Comparison of ENCODE assay signal across 29 cellular contexts in genomic region chr13:34223984-34224383, GRCh38.
DNase-seq lines count a peak whose midpoint lies in the region; ATAC-seq, FAIRE-seq and TF ChIP-seq lines count a peak whose summit lies in the region.
"Had no signal": no experiment of that assay in that cellular context is flagged by ENCODE, and none has a peak within 500 bp of the region (broad histone marks: within the 10 kb centered on the region; RNA-seq: fewer than 3 reads in every experiment).

No MANE protein-coding gene starts in this region.

- DNase-seq in DMS53 treated with DMSO at 0.1 percent for 48 hours (lab: John Stamatoyannopoulos, UW; ENCODE audit: unreplicated experiment) (peak; percentile 69), HT1080 (ENCODE audit: low read depth) (peak; percentile 45), SJSA1 (ENCODE audit: low read depth in 1 of 2, low spot score in 2 of 2) (peak in 1 of 2 experiments; percentile 29), ovary (no peak)
- no peak for DNase-seq in activated effector memory CD4-positive, alpha-beta T cell treated with Interleukin-2 at 50 U/mL for 16 hours
- DNase-seq: C1 segment of cervical spinal cord; CD4-positive, alpha-beta memory T cell; COR-L47; DMS79; EL; GF-D8; Kasumi-1; MG63; NCI-H1105 treated with DMSO at 0.1 percent for 48 hours; NCI-H146; NCI-H1930; NCI-H2107; NCI-H446; NCI-H524 treated with DMSO at 0.1 percent for 48 hours; NCI-H774; PC-9; Right ventricle myocardium superior; RPMI8226 had no signal

- no peak for TF ChIP-seq EP300 in ovary (IDR thresholded peaks at IDR 0.05)

- no peak for TF ChIP-seq CTCF in ovary (IDR thresholded peaks at IDR 0.05)

- FAIRE-seq in islet of Langerhans (lab: Jason Lieb, UNC): peak; percentile 9
- FAIRE-seq: GM12891, H54, K562 had no signal

- H3K4me3 ChIP-seq in SJSA1 (no peak overlapping the region), ovary (no peak overlapping the region)
- H3K4me3 ChIP-seq: K562, MG63, PC-9 had no signal

- 63 to 80% (median 71%) methylated on average over 2 of the region's 2 CpGs for WGBS in ovary, 3 donors

- TF ChIP-seq POLR2A in ovary (IDR thresholded peaks at IDR 0.05): no peak

- H3K9me3 ChIP-seq in SJSA1 (replicated peaks): no peaks in the 10 kb centered on the region
- H3K9me3 ChIP-seq in ovary: no peaks in the 10 kb centered on the region
- H3K9me3 ChIP-seq: MG63 had no signal

- H3K27ac ChIP-seq in SJSA1: peak overlapping the region; percentile 35
- H3K27ac ChIP-seq in ovary: no peak overlapping the region
- H3K27ac ChIP-seq: PC-9 had no signal

- intact Hi-C loops in ovary (cut with DNase I): loop anchor here in 1 of 4 donors (2.0 kb wide), 1 partner anchor 49 kb away; no protein-coding TSS in a partner anchor

- no peak for ATAC-seq in GM19324 (IDR thresholded peaks at IDR 0.05; ENCODE audit: low FRiP score, unreplicated experiment)
- ATAC-seq in GM19351 (IDR thresholded peaks at IDR 0.05; ENCODE audit: unreplicated experiment): no peak
- ATAC-seq: K562 had no signal

- H3K4me1 ChIP-seq in SJSA1 (replicated peaks) (peaks cover 9% of the 10 kb centered on the region), ovary (ENCODE audit: insufficient read depth) (no peaks in the 10 kb centered on the region)

- H3K27me3 ChIP-seq in SJSA1 (replicated peaks) (no peaks in the 10 kb centered on the region), ovary (no peaks in the 10 kb centered on the region)
- H3K27me3 ChIP-seq: MG63 had no signal

- H3K36me3 ChIP-seq in SJSA1 (no peaks in the 10 kb centered on the region), ovary (no peaks in the 10 kb centered on the region)
- H3K36me3 ChIP-seq: MG63 had no signal

Comparison
In these comparisons a context has a peak if more than half of its experiments do, and no peak if none do; other contexts are left out.
1. DNase-seq: peak in DMS53 treated with DMSO at 0.1 percent for 48 hours (single experiment) and HT1080 (single experiment); none in activated effector memory CD4-positive, alpha-beta T cell treated with Interleukin-2 at 50 U/mL for 16 hours (single experiment) and ovary (0 of 5).